ENCODE assay signal across 8 cellular contexts in genomic region chr2:10297950-10298349, GRCh38. TPM values are rescaled to one million over a fixed set of nuclear protein-coding genes. Genes with fewer than 3 reads are reported as not detected.
A peak's percentile ranks its signal among the peaks of the same experiment; 100 is the strongest.
DNase-seq lines count a peak whose midpoint lies in the region; FAIRE-seq and TF ChIP-seq lines count a peak whose summit lies in the region.

No MANE protein-coding gene starts in this region.

- H3K9me3 Mint-ChIP-seq in type B pancreatic cell, result peaks cover 8% of the 10 kb centered on the region

- H2AK5ac ChIP-seq in mesenchymal stem cell (ENCODE audit: low read length, severe bottlenecking), result no peak overlapping the region

- no peak overlapping the region for H3K4ac ChIP-seq in mesenchymal stem cell (ENCODE audit: low read depth in 1 of 2, low read length in 2 of 2)

- H3K27ac Mint-ChIP-seq in type B pancreatic cell, result no peak overlapping the region

- no peak for TF ChIP-seq CTCF in GM13976 (IDR thresholded peaks at IDR 0.05; ENCODE audit: borderline replicate concordance, control extremely low read depth, extremely low read depth, insufficient read depth, missing control alignments)
- no peak for TF ChIP-seq CTCF in type B pancreatic cell (conservative IDR thresholded peaks at IDR 0.05)

- H3K4me3 Mint-ChIP-seq in type B pancreatic cell, result no peak overlapping the region

- H2BK15ac ChIP-seq in mesenchymal stem cell (ENCODE audit: low read depth, poor library complexity, severe bottlenecking), result no peak overlapping the region

- no peaks in the 10 kb centered on the region for H3K27me3 ChIP-seq in mesenchymal stem cell (ENCODE audit: control insufficient read depth in 1 of 2, insufficient read depth in 1 of 2, low read length in 2 of 2)
- no peaks in the 10 kb centered on the region for H3K27me3 ChIP-seq in small intestine (ENCODE audit: control insufficient read depth in 2 of 2, insufficient read depth in 2 of 2, low read length in 2 of 2)

- H3K18ac ChIP-seq in mesenchymal stem cell (ENCODE audit: low read depth in 1 of 2, low read length in 2 of 2), result peak overlapping the region in 1 of 2 experiments; percentile 90

- no peaks in the 10 kb centered on the region for H3K36me3 Mint-ChIP-seq in type B pancreatic cell

- H3K4me1 Mint-ChIP-seq in type B pancreatic cell (ENCODE audit: unreplicated experiment), result peaks cover 7% of the 10 kb centered on the region

- in situ Hi-C loops in GM13976 (cut with MboI; ENCODE audit: low sequenced_read_pairs, unreplicated experiment), result no loop called here

- DNase-seq in EH (ENCODE audit: low read depth), result peak; percentile 95
- peak; percentile 57 for DNase-seq in SKM-1 treated with dmso at 0.1 percent for 144 hours (lab: John Stamatoyannopoulos, UW; ENCODE audit: unreplicated experiment)
- peak; percentile 60 for DNase-seq in amniotic stem cell (lab: John Stamatoyannopoulos, UW)
- peak; percentile 97 for DNase-seq in mesenchymal stem cell
- DNase-seq in GM13976 (ENCODE audit: low spot score), result no peak
- no peak for DNase-seq in small intestine
- no peak for DNase-seq in type B pancreatic cell (ENCODE audit: extremely low spot score, unreplicated experiment)
- DNase-seq in frontal cortex (ENCODE audit: low spot score in 2 of 2), result no peak

- peaks cover 8% of the 10 kb centered on the region for H3K4me1 ChIP-seq in mesenchymal stem cell (ENCODE audit: control insufficient read depth, insufficient read depth, low read depth, low read length)
- H3K4me1 ChIP-seq in small intestine (ENCODE audit: control insufficient read depth in 2 of 2, insufficient read depth in 1 of 2, low read depth in 1 of 2, low read length in 1 of 2), result peaks cover 0 to 11% of the 10 kb centered on the region in 2 donors

- H3K79me1 ChIP-seq in mesenchymal stem cell (replicated peaks; ENCODE audit: low read length, poor library complexity, severe bottlenecking), result no peaks in the 10 kb centered on the region

- H3K27ac ChIP-seq in mesenchymal stem cell (ENCODE audit: low read length, poor library complexity, severe bottlenecking) (peak overlapping the region; percentile 61), small intestine (ENCODE audit: low read depth in 1 of 2, low read length in 1 of 2) (peak overlapping the region in 1 of 2 donors; percentile 62)

- FAIRE-seq in small intestine (lab: Jason Lieb, UNC) (no peak), frontal cortex (lab: Jason Lieb, UNC) (no peak)

- H3K27me3 Mint-ChIP-seq in type B pancreatic cell, result no peaks in the 10 kb centered on the region

- no peaks in the 10 kb centered on the region for H3K36me3 ChIP-seq in mesenchymal stem cell (ENCODE audit: control insufficient read depth in 1 of 2, insufficient read depth in 2 of 2, low read depth in 1 of 2, low read length in 2 of 2)
- no peaks in the 10 kb centered on the region for H3K36me3 ChIP-seq in small intestine (ENCODE audit: control insufficient read depth in 2 of 2, insufficient read depth in 2 of 2, low read length in 2 of 2)

- H2AFZ ChIP-seq in mesenchymal stem cell (ENCODE audit: low read depth, low read length), result no peak overlapping the region

- peak overlapping the region; percentile 27 for H2BK120ac ChIP-seq in mesenchymal stem cell (ENCODE audit: low read depth, low read length)

- no peak overlapping the region for H3K4me2 ChIP-seq in mesenchymal stem cell (ENCODE audit: low read length, poor library complexity, severe bottlenecking)

- peak overlapping the region; percentile 50 for H4K8ac ChIP-seq in mesenchymal stem cell (ENCODE audit: low read length)

- H3K9me3 ChIP-seq in mesenchymal stem cell (ENCODE audit: control insufficient read depth, low read length) (peaks cover 17% of the 10 kb centered on the region), small intestine (ENCODE audit: control insufficient read depth, low read depth) (no peaks in the 10 kb centered on the region)

- no peak overlapping the region for H4K91ac ChIP-seq in mesenchymal stem cell (ENCODE audit: low read length)

- no peak overlapping the region for H3K23ac ChIP-seq in mesenchymal stem cell (ENCODE audit: low read length in 2 of 2)

- no peak overlapping the region for H2BK5ac ChIP-seq in mesenchymal stem cell (ENCODE audit: low read depth, low read length, poor library complexity, severe bottlenecking)

- H3K14ac ChIP-seq in mesenchymal stem cell (ENCODE audit: low read length in 2 of 2), result no peak overlapping the region

- no peak overlapping the region for H3K4me3 ChIP-seq in mesenchymal stem cell (ENCODE audit: insufficient read depth in 1 of 2, low read depth in 1 of 2, low read length in 2 of 2)
- no peak overlapping the region for H3K4me3 ChIP-seq in small intestine (ENCODE audit: low read depth in 1 of 2, low read length in 2 of 2)

- H2BK12ac ChIP-seq in mesenchymal stem cell (ENCODE audit: low read length in 2 of 2), result peak overlapping the region in 1 of 2 experiments; percentile 35

- WGBS in mesenchymal stem cell, result 0% methylated on average over 3 of the region's 5 CpGs
- WGBS in small intestine, 3 donors, result 40 to 63% (median 62%) methylated on average over 5 of the region's 5 CpGs

- H3K9ac ChIP-seq in mesenchymal stem cell (ENCODE audit: low read length), result peak overlapping the region; percentile 28

RNA-seq across cellular contexts. Expression of gene HPCAL1, which starts 4.8 kb away (rescaled TPM):
- polyA plus RNA-seq in mesenchymal stem cell (2013, experiment 1 of 2), result 35.6 TPM
- polyA plus RNA-seq in mesenchymal stem cell (2013, experiment 2 of 2), result 36.5 TPM
- 100 to 1,000 TPM in 1 of 3 donors, 10 to 100 TPM in 2; 82.3 to 142 (median 98.4) TPM for polyA plus RNA-seq in small intestine
- total RNA-seq in type B pancreatic cell (ENCODE audit: low replicate concordance), result 13.4 and 17.8 TPM in 2 replicates
- 26.5 TPM for total RNA-seq in frontal cortex

Comparison
In these comparisons a context has a peak if more than half of its experiments do, and no peak if none do; other contexts are left out.
1. DNase-seq: peak in EH (single experiment), SKM-1 treated with dmso at 0.1 percent for 144 hours (single experiment), amniotic stem cell (single experiment) and mesenchymal stem cell (single experiment); none in GM13976 (single experiment), small intestine (single experiment), type B pancreatic cell (single experiment) and frontal cortex (0 of 2).